8 cellular contexts compared by ENCODE assay signal in genomic region chr2:10120158-10120937, GRCh38. TPM values are rescaled to one million over a fixed set of nuclear protein-coding genes. Genes with fewer than 3 reads are reported as not detected.
DNase-seq lines count a peak whose midpoint lies in the region; ATAC-seq and TF ChIP-seq lines count a peak whose summit lies in the region.

No MANE protein-coding gene starts in this region.

- intact Hi-C loops in activated naive CD4-positive, alpha-beta T cell treated with anti-CD3 and anti-CD28 coated beads for 36 hours (cut with micrococcal nuclease), result loop anchor here (1.0 to 10.0 kb wide), 14 partner anchors 40 to 1627 kb away; partner anchors contain the start of genes CYS1, GRHL1, ID2 and LPIN1
- intact Hi-C loops in head of caudate nucleus (cut with DNase I) (loop anchor here (5.0 to 10.0 kb wide), 2 partner anchors 184 to 547 kb away; partner anchors contain the start of gene HPCAL1), ovary (cut with DNase I) (loop anchor here (5.0 to 10.0 kb wide), 6 partner anchors 182 to 317 kb away; partner anchors contain the start of gene HPCAL1 (in 3 of the 4)), thyroid gland (cut with DNase I) (loop anchor here (10.0 kb wide), 1 partner anchor 544 kb away; no protein-coding TSS in a partner anchor)

- H3K27ac ChIP-seq in ovary (no peak overlapping the region), thyroid gland (peak overlapping the region in 1 of 3 donors; percentile 20)

- TF ChIP-seq POLR2A in ovary (IDR thresholded peaks at IDR 0.05), result no peak
- peak in 1 of 2 donors; percentile 43 for TF ChIP-seq POLR2A in thyroid gland (IDR thresholded peaks at IDR 0.05)

- peaks cover 45% of the 10 kb centered on the region for H3K36me3 Mint-ChIP-seq in activated naive CD4-positive, alpha-beta T cell treated with anti-CD3 and anti-CD28 coated beads for 36 hours (ENCODE audit: low read depth)

- peak overlapping the region; percentile 99 for H3K4me3 Mint-ChIP-seq in activated naive CD4-positive, alpha-beta T cell treated with anti-CD3 and anti-CD28 coated beads for 36 hours

- H3K4me1 ChIP-seq in ovary (ENCODE audit: insufficient read depth), result peaks cover 3% of the 10 kb centered on the region
- H3K4me1 ChIP-seq in thyroid gland, result peaks cover 14 to 23% of the 10 kb centered on the region in 2 donors

- H3K36me3 ChIP-seq in ovary (no peaks in the 10 kb centered on the region), thyroid gland (no peaks in the 10 kb centered on the region)

- peak overlapping the region; percentile 42 for H3K4me3 ChIP-seq in ovary
- H3K4me3 ChIP-seq in thyroid gland (replicated peaks in 1 of 3), result peak overlapping the region; percentile 39 to 66 (median 51)

- no peaks in the 10 kb centered on the region for H3K9me3 Mint-ChIP-seq in activated naive CD4-positive, alpha-beta T cell treated with anti-CD3 and anti-CD28 coated beads for 36 hours

- DNase-seq in GM10266 (ENCODE audit: extremely low spot score), result peak; percentile 92
- DNase-seq in NCI-H1092 (lab: John Stamatoyannopoulos, UW), result peak; percentile 88
- DNase-seq in SK-N-DZ (ENCODE audit: low spot score), result peak; percentile 95
- DNase-seq in activated naive CD4-positive, alpha-beta T cell treated with anti-CD3 and anti-CD28 coated beads for 36 hours, result peak; percentile 98
- peak; percentile 67 to 95 (median 86) for DNase-seq in head of caudate nucleus
- DNase-seq in ovary, result peak; percentile 85 to 92 (median 86)
- peak; percentile 98 for DNase-seq in thyroid gland

- TF ChIP-seq CTCF in GM10266 (IDR thresholded peaks at IDR 0.05; ENCODE audit: control insufficient read depth, insufficient read depth, low read depth, missing control alignments), result no peak
- TF ChIP-seq CTCF in ovary (IDR thresholded peaks at IDR 0.05), result no peak
- no peak for TF ChIP-seq CTCF in thyroid gland (IDR thresholded peaks at IDR 0.05)

- no peak for TF ChIP-seq EP300 in ovary (IDR thresholded peaks at IDR 0.05)

- peak; percentile 50 for ATAC-seq in HG02623 (IDR thresholded peaks at IDR 0.05; ENCODE audit: unreplicated experiment)

- 0 to 1% (median 0%) methylated on average over 63 to 64 of the region's 64 CpGs for WGBS in ovary, 3 donors
- 1% methylated on average over 42 to 63 of the region's 64 CpGs for WGBS in thyroid gland, 2 donors

- H3K9me3 ChIP-seq in ovary, result no peaks in the 10 kb centered on the region
- no peaks in the 10 kb centered on the region for H3K9me3 ChIP-seq in thyroid gland

- H3K4me1 Mint-ChIP-seq in activated naive CD4-positive, alpha-beta T cell treated with anti-CD3 and anti-CD28 coated beads for 36 hours (ENCODE audit: low read depth), result peaks cover 15% of the 10 kb centered on the region

- H3K27me3 ChIP-seq in ovary (no peaks in the 10 kb centered on the region), thyroid gland (peaks cover 7% of the 10 kb centered on the region)

- no peaks in the 10 kb centered on the region for H3K27me3 Mint-ChIP-seq in activated naive CD4-positive, alpha-beta T cell treated with anti-CD3 and anti-CD28 coated beads for 36 hours (ENCODE audit: low read depth)

- CTCF ChIA-PET in activated naive CD4-positive, alpha-beta T cell treated with anti-CD3 and anti-CD28 coated beads for 36 hours (lab: Charles Lee), result interaction anchor here (0.6 to 5.6 kb wide), 5 partner anchors 23 to 504 kb away, joined by 3 to 33 read pairs (median 3); no protein-coding TSS in a partner anchor

- peak overlapping the region; percentile 99 for H3K27ac Mint-ChIP-seq in activated naive CD4-positive, alpha-beta T cell treated with anti-CD3 and anti-CD28 coated beads for 36 hours

RNA-seq across cellular contexts. Expression of gene RRM2, which starts 2.2 kb away (rescaled TPM):
- polyA plus RNA-seq in SK-N-DZ (2014; cell fraction: cytosol; rRNA removed), result 126 and 131 TPM in 2 replicates
- 60.6 and 127 TPM in 2 replicates for polyA plus RNA-seq in SK-N-DZ (2014; cell fraction: nucleus; rRNA removed)
- total RNA-seq in activated naive CD4-positive, alpha-beta T cell treated with anti-CD3 and anti-CD28 coated beads for 36 hours, result 100 to 1,000 TPM; 466 to 514 TPM
- total RNA-seq in ovary, result 1 to 10 TPM in 3 of 7 donors, under 1 TPM in 2, not detected in 2; 0.24 to 4.6 (median 1.3) TPM
- polyA plus RNA-seq in ovary, result 1 to 10 TPM in 1 of 2 donors, under 1 TPM in 1; 0.51 to 4.1 TPM
- total RNA-seq in thyroid gland, result under 1 TPM in 3 of 4 donors, not detected in 1; 0.27 to 0.83 (median 0.75) TPM

RNA-seq across cellular contexts. Expression of gene CYS1, which starts 40.1 kb away (rescaled TPM):
- polyA plus RNA-seq in SK-N-DZ (2014; cell fraction: cytosol; rRNA removed), result not detected in 2 replicates
- not detected in 2 replicates for polyA plus RNA-seq in SK-N-DZ (2014; cell fraction: nucleus; rRNA removed)
- not detected for total RNA-seq in activated naive CD4-positive, alpha-beta T cell treated with anti-CD3 and anti-CD28 coated beads for 36 hours
- total RNA-seq in ovary (10 to 100 TPM in 6 of 7 donors, 1 to 10 TPM in 1; 8.8 to 21.5 (median 13.0) TPM), thyroid gland (10 to 100 TPM in 1 of 4 donors, 1 to 10 TPM in 2, under 1 TPM in 1; 0.59 to 47.2 (median 2.7) TPM)
- polyA plus RNA-seq in ovary, result 1 to 10 TPM; 5.9 to 9.0 TPM

Comparison
In these comparisons a context has a peak if more than half of its experiments do, and no peak if none do; other contexts are left out.
1. RNA of gene RRM2, which starts 2.2 kb away (total RNA-seq): 466 to 514 TPM in activated naive CD4-positive, alpha-beta T cell treated with anti-CD3 and anti-CD28 coated beads for 36 hours; 0.27 to 0.83 TPM in thyroid gland and 0.24 to 4.6 TPM in ovary; every median in the first group is over 10 times any median in the second.
2. Peak in every context shown above with its lines, with median percentiles within 50 percentile points of each other: DNase-seq.